In genomic region chr2:22999951-23000350, GRCh38 we compare ENCODE assay signal across 1 cellular context.
TF ChIP-seq lines count a peak whose summit lies in the region.

No MANE protein-coding gene starts in this region.

TF ChIP-seq in IMR-90, 13 proteins besides CTCF, POLR2A, EP300 and RAD21 (continued from another document):
- TF ChIP-seq ELK1 (IDR thresholded peaks at IDR 0.05; ENCODE audit: borderline replicate concordance, low read depth, low read length) (no peak), CEBPB (IDR thresholded peaks at IDR 0.05; ENCODE audit: low read depth, low read length) (no peak), USF2 (IDR thresholded peaks at IDR 0.05; ENCODE audit: low read depth, low read length) (no peak)
